In the genomic region with DNA sequence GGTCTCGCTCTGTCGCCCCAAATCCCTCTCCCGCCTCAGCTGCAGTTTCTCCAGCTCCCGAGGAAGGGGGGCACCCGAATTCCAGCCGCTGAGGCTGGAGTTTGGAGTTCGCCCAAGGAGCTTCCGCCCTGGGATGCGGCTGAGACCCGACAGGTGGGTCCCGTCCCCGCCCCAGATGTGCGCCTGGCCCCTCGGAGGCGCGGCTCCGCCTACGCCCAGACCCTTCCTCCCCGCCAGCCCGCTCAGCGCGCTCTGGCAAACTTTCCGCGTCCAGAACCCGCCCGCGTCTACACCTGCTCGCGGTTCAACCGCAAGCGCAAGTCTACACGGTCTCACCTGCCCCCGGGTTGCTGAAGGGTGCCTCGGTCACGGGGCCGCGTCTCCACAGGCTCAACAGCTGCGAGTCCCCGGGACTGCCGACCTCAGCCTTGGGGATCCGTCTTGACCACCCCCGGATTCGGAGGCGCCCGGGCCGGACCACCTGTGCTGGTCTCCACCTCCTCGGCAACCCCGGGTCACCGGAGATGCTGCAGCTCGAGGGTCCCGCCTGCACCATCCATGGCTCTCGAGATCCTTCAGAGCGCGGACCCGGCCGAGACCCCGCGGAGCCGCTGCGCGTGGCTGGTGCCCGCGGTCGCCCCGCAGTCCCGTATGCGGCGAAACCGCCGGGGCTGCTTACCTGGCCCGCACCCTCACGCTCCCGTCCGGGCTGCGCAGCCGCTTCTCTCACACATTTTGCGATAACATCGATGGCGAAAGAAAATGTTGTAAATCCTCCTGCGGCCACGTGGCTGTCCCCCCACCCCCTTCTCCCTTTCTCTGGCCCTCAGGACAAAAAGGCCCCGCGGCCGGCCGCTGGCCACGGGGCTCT, we compare ENCODE assay signal across 8 cellular contexts.
DNase-seq lines count a peak whose midpoint lies in the region; ATAC-seq and TF ChIP-seq lines count a peak whose summit lies in the region.

No MANE protein-coding gene starts in this region.

- H3K9me3 ChIP-seq in endodermal cell (ENCODE audit: control insufficient read depth, low read length), result no peaks in the 10 kb centered on the region

- H3K4me3 ChIP-seq in endodermal cell (ENCODE audit: low read length), result peak overlapping the region; percentile 83

- peak; percentile 20 for ATAC-seq in GM19043 (IDR thresholded peaks at IDR 0.05; ENCODE audit: low read depth, unreplicated experiment)
- peak; percentile 24 for ATAC-seq in HG03039 (IDR thresholded peaks at IDR 0.05; ENCODE audit: unreplicated experiment)

- no peak overlapping the region for H3K9ac ChIP-seq in endodermal cell (ENCODE audit: extremely low read depth, low read length, poor library complexity, severe bottlenecking)

- no peaks in the 10 kb centered on the region for H3K36me3 ChIP-seq in endodermal cell (ENCODE audit: control insufficient read depth, insufficient read depth, low read length)

- 0% methylated on average over 52 to 85 of the region's 86 CpGs for WGBS in endodermal cell (ENCODE audit: insufficient coverage in 1 of 2, insufficient read length in 1 of 2), 2 experiments

- TF ChIP-seq CTCF in endodermal cell (conservative IDR thresholded peaks at IDR 0.05), result no peak
- no peak for TF ChIP-seq CTCF in neural crest cell (conservative IDR thresholded peaks at IDR 0.05)

- DNase-seq in T follicular helper cell (ENCODE audit: low read depth), result peak; percentile 7
- DNase-seq in endodermal cell, result peak; percentile 89
- no peak for DNase-seq in neural crest cell (ENCODE audit: low read depth, low spot score)
- no peak for DNase-seq in NCI-H2196 (lab: John Stamatoyannopoulos, UW; ENCODE audit: unreplicated experiment)
- no peak for DNase-seq in occipital lobe (lab: John Stamatoyannopoulos, UW)
- DNase-seq in hippocampal formation (lab: John Stamatoyannopoulos, UW), result no peak

- no peak overlapping the region for H3K27ac ChIP-seq in endodermal cell (ENCODE audit: low read depth, low read length)

- H3K4me3 Mint-ChIP-seq in endodermal cell (peak overlapping the region; percentile 75), neural crest cell (peak overlapping the region; percentile 86)

- H3K27me3 Mint-ChIP-seq in endodermal cell (ENCODE audit: insufficient read depth), result peaks cover 19% of the 10 kb centered on the region
- peaks cover 67% of the 10 kb centered on the region for H3K27me3 Mint-ChIP-seq in neural crest cell (ENCODE audit: low read depth)

- H3K36me3 Mint-ChIP-seq in endodermal cell (ENCODE audit: low read depth) (no peaks in the 10 kb centered on the region), neural crest cell (ENCODE audit: low read depth) (no peaks in the 10 kb centered on the region)

- peaks cover 7% of the 10 kb centered on the region for H3K4me1 ChIP-seq in endodermal cell (ENCODE audit: control insufficient read depth, insufficient read depth, low read length)

- H3K4me1 Mint-ChIP-seq in endodermal cell, result peaks cover 47% of the 10 kb centered on the region
- H3K4me1 Mint-ChIP-seq in neural crest cell, result peaks cover 62% of the 10 kb centered on the region

- no peaks in the 10 kb centered on the region for H3K9me3 Mint-ChIP-seq in endodermal cell
- H3K9me3 Mint-ChIP-seq in neural crest cell, result no peaks in the 10 kb centered on the region

- H3K27ac Mint-ChIP-seq in endodermal cell, result peak overlapping the region; percentile 30
- H3K27ac Mint-ChIP-seq in neural crest cell (ENCODE audit: unreplicated experiment), result no peak overlapping the region

- H3K27me3 ChIP-seq in endodermal cell (ENCODE audit: control insufficient read depth, insufficient read depth, low read length, poor library complexity, severe bottlenecking), result peaks cover 22% of the 10 kb centered on the region

Comparison
In these comparisons a context has a peak if more than half of its experiments do, and no peak if none do; other contexts are left out.
1. DNase-seq: peak in T follicular helper cell (single experiment) and endodermal cell (single experiment); none in neural crest cell (single experiment), NCI-H2196 (single experiment), occipital lobe (single experiment) and hippocampal formation (0 of 2).